ENCODE assay signal across 9 cellular contexts in the genomic region with DNA sequence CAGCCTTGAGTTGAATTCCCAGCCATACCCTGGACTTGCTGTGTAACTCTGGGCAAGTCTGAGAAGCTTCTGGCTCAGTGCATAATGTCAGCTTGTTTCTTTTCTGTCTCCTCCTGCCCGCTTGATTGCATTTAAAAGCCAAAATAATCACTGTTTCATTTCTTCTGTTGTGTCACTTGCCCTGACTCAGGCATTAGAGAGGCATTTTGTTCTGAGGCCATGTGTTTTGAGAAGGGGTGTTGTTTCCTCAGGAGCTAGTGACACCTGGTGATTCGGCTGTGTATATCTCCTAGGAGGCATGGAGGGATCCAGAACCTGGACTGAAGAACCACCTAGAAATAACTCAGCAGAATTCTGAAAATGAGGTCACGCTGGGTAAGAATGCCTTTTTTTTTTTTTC. TPM values are rescaled to one million over a fixed set of nuclear protein-coding genes. Genes with fewer than 3 reads are reported as not detected.
A peak's percentile ranks its signal among the peaks of the same experiment; 100 is the strongest.
DNase-seq lines count a peak whose midpoint lies in the region; ATAC-seq and TF ChIP-seq lines count a peak whose summit lies in the region.
"Had no signal": no experiment of that assay in that cellular context is flagged by ENCODE, and none has a peak within 500 bp of the region (broad histone marks: within the 10 kb centered on the region; RNA-seq: fewer than 3 reads in every experiment).

No MANE protein-coding gene starts in this region.

- H3K4me1 ChIP-seq in breast epithelium (no peaks in the 10 kb centered on the region), endocrine pancreas (ENCODE audit: control insufficient read depth, insufficient read depth, low read length) (peaks cover 9% of the 10 kb centered on the region)

- TF ChIP-seq CTCF in MCF 10A (IDR thresholded peaks at IDR 0.05; ENCODE audit: unreplicated experiment) (peak; percentile 25), breast epithelium (IDR thresholded peaks at IDR 0.05) (no peak), RWPE1 (conservative IDR thresholded peaks at IDR 0.05; ENCODE audit: low read depth) (no peak), type B pancreatic cell (conservative IDR thresholded peaks at IDR 0.05) (no peak)

- H3K27ac Mint-ChIP-seq in MCF 10A (ENCODE audit: low read depth, unreplicated experiment) (peak overlapping the region; percentile 48), type B pancreatic cell (peak overlapping the region; percentile 8)

- no peak for TF ChIP-seq POLR2A in breast epithelium (IDR thresholded peaks at IDR 0.05)

- H3K36me3 ChIP-seq in breast epithelium (no peaks in the 10 kb centered on the region), endocrine pancreas (ENCODE audit: control insufficient read depth, insufficient read depth, low read length) (peaks cover 9% of the 10 kb centered on the region)

- no peak overlapping the region for H3K4me3 ChIP-seq in breast epithelium
- H3K4me3 ChIP-seq in endocrine pancreas (ENCODE audit: control insufficient read depth, insufficient read depth, low read length), result no peak overlapping the region

- H3K36me3 Mint-ChIP-seq in MCF 10A (ENCODE audit: insufficient read depth, unreplicated experiment) (peaks cover 73% of the 10 kb centered on the region), type B pancreatic cell (peaks cover 26% of the 10 kb centered on the region)

- no TSS peak for BruUV-seq in MCF 10A (replicated peaks; lab: Mats Ljungman, UMichigan)

- H3K9ac ChIP-seq in endocrine pancreas (ENCODE audit: control insufficient read depth, insufficient read depth, low read length), result peak overlapping the region; percentile 50

- intact Hi-C loops in MCF 10A (cut with micrococcal nuclease) (loop anchor here (1.0 kb wide), 1 partner anchor 40 kb away; no protein-coding TSS in a partner anchor), breast epithelium (cut with DNase I; ENCODE audit: low total_unique reads) (no loop called here)

- H3K9me3 ChIP-seq in breast epithelium (no peaks in the 10 kb centered on the region), endocrine pancreas (ENCODE audit: control insufficient read depth, low read length) (no peaks in the 10 kb centered on the region)

- H3K27ac ChIP-seq in breast epithelium (no peak overlapping the region), RWPE1 (no peak overlapping the region)

- CTCF ChIA-PET in MCF 10A (lab: Yijun Ruan, JAX) (interaction anchor here (0.7 to 1.8 kb wide), 9 partner anchors 9 to 331 kb away, joined by 3 to 6 read pairs (median 5); a partner anchor contains a TSS), RWPE1 (lab: Yijun Ruan, JAX) (interaction anchor here (0.6 to 2.0 kb wide), 4 partner anchors 11 to 256 kb away, joined by 3 to 8 read pairs (median 4); no protein-coding TSS in a partner anchor)

- POLR2A ChIA-PET in MCF 10A (lab: Yijun Ruan, JAX) (interaction anchor here (0.5 to 2.5 kb wide), 10 partner anchors 11 to 299 kb away, joined by 3 to 15 read pairs (median 4); a partner anchor contains a TSS), RWPE1 (lab: Yijun Ruan, JAX; ENCODE audit: low non-redundant PET) (no interaction called here)

- H3K4me1 Mint-ChIP-seq in MCF 10A (ENCODE audit: insufficient read depth, unreplicated experiment), result peaks cover 17% of the 10 kb centered on the region
- H3K4me1 Mint-ChIP-seq in type B pancreatic cell (ENCODE audit: unreplicated experiment), result peaks cover 9% of the 10 kb centered on the region

- H3K27me3 Mint-ChIP-seq in MCF 10A (ENCODE audit: insufficient read depth, unreplicated experiment) (no peaks in the 10 kb centered on the region), type B pancreatic cell (peaks cover 8% of the 10 kb centered on the region)

- H3K27me3 ChIP-seq in breast epithelium, result no peaks in the 10 kb centered on the region
- H3K27me3 ChIP-seq in endocrine pancreas (ENCODE audit: control insufficient read depth, insufficient read depth, low read length), result no peaks in the 10 kb centered on the region

- ATAC-seq in HG03095 (IDR thresholded peaks at IDR 0.05; ENCODE audit: unreplicated experiment), result no peak

- H3K4me3 Mint-ChIP-seq in MCF 10A (ENCODE audit: unreplicated experiment) (no peak overlapping the region), type B pancreatic cell (peak overlapping the region; percentile 21)

- no peaks in the 10 kb centered on the region for H3K9me3 Mint-ChIP-seq in MCF 10A (ENCODE audit: unreplicated experiment)
- no peaks in the 10 kb centered on the region for H3K9me3 Mint-ChIP-seq in type B pancreatic cell

- DNase-seq in MCF 10A (ENCODE audit: unreplicated experiment) (peak; percentile 43), breast epithelium (ENCODE audit: low spot score in 2 of 2) (no peak), RWPE1 (ENCODE audit: low spot score) (peak; percentile 53), type B pancreatic cell (ENCODE audit: extremely low spot score, unreplicated experiment) (no peak), NCI-H2227 treated with DMSO at 0.1 percent for 48 hours (lab: John Stamatoyannopoulos, UW) (no peak), NK-92 (lab: John Stamatoyannopoulos, UW; ENCODE audit: unreplicated experiment) (no peak)
- DNase-seq: NCI-H1417 treated with DMSO at 0.1 percent for 48 hours had no signal

RNA-seq across cellular contexts. Expression of a gene that starts 16.0 kb away (rescaled TPM):
- total RNA-seq in MCF 10A (2022) (40.9 and 42.1 TPM in 2 replicates), breast epithelium (10 to 100 TPM; 13.8 to 35.0 (median 30.8) TPM), type B pancreatic cell (ENCODE audit: low replicate concordance) (42.9 and 51.8 TPM in 2 replicates)

RNA-seq across cellular contexts. Expression of a gene that starts 19.9 kb away (rescaled TPM):
- 5.1 and 7.1 TPM in 2 replicates for total RNA-seq in MCF 10A (2022)
- 10 to 100 TPM; 13.8 to 26.9 (median 15.7) TPM for total RNA-seq in breast epithelium
- total RNA-seq in type B pancreatic cell (ENCODE audit: low replicate concordance), result 7.4 and 8.2 TPM in 2 replicates

RNA-seq across cellular contexts. Expression of a gene that starts 37.3 kb away (rescaled TPM):
- total RNA-seq in MCF 10A (2022) (4.2 and 4.3 TPM in 2 replicates), breast epithelium (10 to 100 TPM in 2 of 3 donors, 1 to 10 TPM in 1; 7.8 to 14.8 (median 14.4) TPM), type B pancreatic cell (ENCODE audit: low replicate concordance) (18.4 and 26.2 TPM in 2 replicates)

Comparison
In these comparisons a context has a peak if more than half of its experiments do, and no peak if none do; other contexts are left out.
1. DNase-seq: peak in MCF 10A (single experiment) and RWPE1 (single experiment); none in breast epithelium (0 of 2), type B pancreatic cell (single experiment), NCI-H2227 treated with DMSO at 0.1 percent for 48 hours (single experiment) and NK-92 (single experiment).